Comparison of ENCODE assay signal across 13 cellular contexts in the genomic region with DNA sequence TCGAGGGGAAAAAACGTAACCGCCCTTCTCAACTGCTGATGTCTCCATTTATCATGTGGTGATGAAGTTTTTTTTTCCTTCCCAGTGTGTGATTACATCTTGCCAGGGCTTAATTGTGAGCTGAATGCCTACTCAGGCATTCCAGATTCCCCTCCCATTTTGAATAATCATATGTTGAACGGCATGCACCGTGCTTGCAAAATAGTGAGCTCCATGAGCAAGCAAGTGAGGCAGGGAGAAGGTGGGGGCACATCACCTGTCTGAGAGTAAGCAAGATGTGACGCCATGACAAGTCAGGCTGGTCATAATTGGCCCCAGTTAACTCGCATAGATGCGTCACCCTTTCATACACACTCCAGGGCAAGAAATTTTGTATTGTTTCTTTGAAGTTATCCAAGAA. TPM values are rescaled to one million over a fixed set of nuclear protein-coding genes. Genes with fewer than 3 reads are reported as not detected.
DNase-seq lines count a peak whose midpoint lies in the region; ATAC-seq, FAIRE-seq and TF ChIP-seq lines count a peak whose summit lies in the region.
"Had no signal": no experiment of that assay in that cellular context is flagged by ENCODE, and none has a peak within 500 bp of the region (broad histone marks: within the 10 kb centered on the region; RNA-seq: fewer than 3 reads in every experiment).

No MANE protein-coding gene starts in this region.

- RAD21 ChIA-PET in GM12878 (lab: Charles Lee; ENCODE audit: unreplicated experiment) = interaction anchor here (1.1 to 2.4 kb wide), 7 partner anchors 19 to 171 kb away, joined by 3 to 16 read pairs (median 4); partner anchors contain the start of genes ACO2, DESI1, PHF5A and TEF

- H3K4me2 ChIP-seq in GM23248 (ENCODE audit: unreplicated experiment) = peak overlapping the region; percentile 56
- no peak overlapping the region; the same call in 1 of the 2 replicates for H3K4me2 ChIP-seq in GM12878 (ENCODE audit: control insufficient read depth, insufficient read depth)

- 38 to 39% methylated on average over 8 of the region's 8 CpGs for WGBS in GM23248 (ENCODE audit: low coverage in 1 of 2, low lambda C conversion rate in 2 of 2, missing lambda C conversion rate in 2 of 2), 2 experiments
- WGBS in GM12878 (ENCODE audit: insufficient coverage, insufficient replicate concordance, low lambda C conversion rate, missing lambda C conversion rate) = 44% methylated on average over 8 of the region's 8 CpGs

- H3K27ac ChIP-seq in ACC112 (ENCODE audit: low read depth, low read length) (0 out of 2 replicates have a peak overlapping the region, but pooled peaks have one; percentile 39), GM23248 (no peak overlapping the region), GM12878 (ENCODE audit: control insufficient read depth, insufficient read depth) (no peak overlapping the region)

- intact Hi-C loops in GM12878 (cut with micrococcal nuclease; ENCODE audit: unreplicated experiment) = loop anchor here (5.0 kb wide), 1 partner anchor 53 kb away; no protein-coding TSS in a partner anchor

- CTCF ChIA-PET in GM12878 (lab: Yijun Ruan, JAX) = interaction anchor here (0.6 to 2.4 kb wide), 8 partner anchors 13 to 86 kb away, joined by 3 to 9 read pairs (median 4); partner anchors contain the start of genes ACO2 and PHF5A

- H4K20me1 ChIP-seq in GM23248 (ENCODE audit: insufficient read depth) (no peaks in the 10 kb centered on the region), GM12878 (ENCODE audit: control insufficient read depth, insufficient read depth) (no peaks in the 10 kb centered on the region)

- H3K4me3 ChIP-seq in ACC112 (ENCODE audit: low read depth, low read length) (peak overlapping the region; percentile 93), GM23248 (no peak overlapping the region), GM12878 (no peak overlapping the region; the same call in 1 of the 2 replicates), mucosa of stomach (ENCODE audit: low read length) (peak overlapping the region; percentile 23)
- H3K4me3 ChIP-seq: lung, thyroid gland had no signal

- no TSS peak for BruUV-seq in GM12878 (replicated peaks; lab: Mats Ljungman, UMichigan)

- TF ChIP-seq EP300 in GM12878 (IDR thresholded peaks at IDR 0.05; ENCODE audit: borderline replicate concordance in 1 of 2, control insufficient read depth in 1 of 2, low read depth in 2 of 2, low read length in 2 of 2) = no peak

- H3K9me3 ChIP-seq in GM23248 (ENCODE audit: low read depth) = no peaks in the 10 kb centered on the region
- no peaks in the 10 kb centered on the region for H3K9me3 ChIP-seq in GM12878 (replicated peaks; ENCODE audit: control insufficient read depth, insufficient read depth, low read length)
- no peaks in the 10 kb centered on the region for H3K9me3 ChIP-seq in mucosa of stomach (ENCODE audit: control insufficient read depth, low read length)
- H3K9me3 ChIP-seq: thyroid gland had no signal

- H3K79me2 ChIP-seq in ACC112 (ENCODE audit: control insufficient read depth, insufficient read depth, low read length, unreplicated experiment) = peaks cover 27% of the 10 kb centered on the region
- H3K79me2 ChIP-seq in GM23248 (ENCODE audit: insufficient read depth) = peaks cover 23% of the 10 kb centered on the region
- H3K79me2 ChIP-seq in GM12878 (ENCODE audit: control insufficient read depth, insufficient read depth, low read length) = peaks cover 36% of the 10 kb centered on the region

- H3K36me3 ChIP-seq in ACC112 (ENCODE audit: insufficient read depth, low read length) (no peaks in the 10 kb centered on the region), GM23248 (ENCODE audit: low read depth) (no peaks in the 10 kb centered on the region), GM12878 (ENCODE audit: control insufficient read depth in 2 of 2, insufficient read depth in 2 of 2, low read length in 1 of 2) (no peaks in the 10 kb centered on the region), mucosa of stomach (ENCODE audit: control insufficient read depth, insufficient read depth, low read length) (no peaks in the 10 kb centered on the region)
- H3K36me3 ChIP-seq: thyroid gland had no signal

- peak; percentile 32 for DNase-seq in GM23248
- DNase-seq in GM12878 (ENCODE audit: low read depth, low spot score) = no peak
- DNase-seq in COR-L47 (lab: John Stamatoyannopoulos, UW) = no peak
- DNase-seq in DMS114 treated with DMSO at 0.1 percent for 48 hours (lab: John Stamatoyannopoulos, UW; ENCODE audit: unreplicated experiment) = no peak
- no peak for DNase-seq in midbrain (lab: John Stamatoyannopoulos, UW)
- no peak for DNase-seq in SW480 (ENCODE audit: low spot score)
- DNase-seq: activated CD4-positive, alpha-beta T cell treated with anti-CD3 and anti-CD28 coated beads, Interleukin-2, amount 10 ng/mL, durations not matched to agents 7 days and 5 days; amygdala; DMS 273 treated with DMSO at 0.1 percent for 48 hours; thyroid gland had no signal

- no peak for ATAC-seq in GM12878

- H3K9ac ChIP-seq in GM23248 = no peak overlapping the region
- no peak overlapping the region for H3K9ac ChIP-seq in GM12878 (ENCODE audit: control insufficient read depth, insufficient read depth, low read length)
- peak overlapping the region; percentile 30 for H3K9ac ChIP-seq in mucosa of stomach (ENCODE audit: low read length)

- H3F3A ChIP-seq in GM23248 (ENCODE audit: insufficient read depth) = peaks cover 25% of the 10 kb centered on the region

- TF ChIP-seq POLR2A in GM12878 (IDR thresholded peaks at IDR 0.05; ENCODE audit: low read depth, low read length) = no peak

- in situ Hi-C loops in GM23248 (cut with MboI) (no loop called here), GM12878 (cut with MboI) (no loop called here)

- SMC1A ChIA-PET in GM12878 (lab: Charles Lee; ENCODE audit: uncharacterized antibody, unreplicated experiment) = interaction anchor here (0.6 to 3.2 kb wide), 10 partner anchors 19 to 169 kb away, joined by 3 to 18 read pairs (median 3); partner anchors contain the start of genes ACO2 and PHF5A

- no peak for FAIRE-seq in GM12878 (lab: Jason Lieb, UNC)

- no peaks in the 10 kb centered on the region for H3K9me2 ChIP-seq in GM23248 (ENCODE audit: insufficient read depth)

- H2AFZ ChIP-seq in ACC112 (ENCODE audit: low read length, unreplicated experiment) = peak overlapping the region; percentile 94
- H2AFZ ChIP-seq in GM23248 = peak overlapping the region; percentile 97
- peak overlapping the region; percentile 16; the same call in 1 of the 2 replicates for H2AFZ ChIP-seq in GM12878 (ENCODE audit: control insufficient read depth, low read depth, low read length)

- H3K4me1 ChIP-seq in ACC112 (ENCODE audit: control insufficient read depth, insufficient read depth, low read length, unreplicated experiment) (peaks cover 4% of the 10 kb centered on the region), GM23248 (ENCODE audit: insufficient read depth) (0 out of 2 replicates have a peak, but pooled peaks cover 3% of the 10 kb centered on the region), GM12878 (ENCODE audit: control insufficient read depth, insufficient read depth, low read length) (no peaks in the 10 kb centered on the region), mucosa of stomach (ENCODE audit: control insufficient read depth, insufficient read depth, low read length) (peaks cover 9% of the 10 kb centered on the region)

- TF ChIP-seq CTCF in GM12878 (IDR thresholded peaks at IDR 0.05 in 2 of 3, conservative IDR thresholded peaks at IDR 0.05 in 1 of 3; ENCODE audit: control insufficient read depth in 2 of 3, extremely low read depth in 1 of 3, insufficient read depth in 1 of 3, low read depth in 3 of 3, low read length in 3 of 3) = no peak

- no peaks in the 10 kb centered on the region for H3K27me3 ChIP-seq in ACC112 (ENCODE audit: insufficient read depth, low read length)
- H3K27me3 ChIP-seq in GM23248 (replicated peaks; ENCODE audit: insufficient read depth) = no peaks in the 10 kb centered on the region
- H3K27me3 ChIP-seq in GM12878 (replicated peaks in 1 of 2; ENCODE audit: control insufficient read depth in 2 of 2, insufficient read depth in 2 of 2, low read length in 1 of 2) = no peaks in the 10 kb centered on the region
- H3K27me3 ChIP-seq in mucosa of stomach (ENCODE audit: control insufficient read depth, insufficient read depth, low read length) = no peaks in the 10 kb centered on the region
- H3K27me3 ChIP-seq: thyroid gland had no signal

- TF ChIP-seq RAD21 in GM12878 (IDR thresholded peaks at IDR 0.05; ENCODE audit: insufficient read depth, low read depth, low read length) = no peak

- POLR2A ChIA-PET in GM12878 (lab: Charles Lee) = interaction anchor here (0.8 to 6.3 kb wide), 10 partner anchors 11 to 163 kb away, joined by 3 to 122 read pairs (median 6); partner anchors contain the start of genes ACO2, PHF5A and TEF

RNA-seq across cellular contexts. Expression of gene TOB2, which starts 2.7 kb away (rescaled TPM):
- total RNA-seq in GM23248 (2014; rRNA removed; shearing (Covaris generic)) = 29.0 and 35.7 TPM in 2 replicates
- polyA plus RNA-seq in GM23248 (2016; fragmentation: Nextera tagmentation; extraction: Ambion mirVana) = 29.6 and 31.1 TPM in 2 replicates
- 15.1 and 15.4 TPM in 2 replicates for total RNA-seq in GM12878 (2013; cell fraction: nucleolus; rRNA removed)
- total RNA-seq in GM12878 (2014; rRNA removed) = 15.9 and 18.2 TPM in 2 replicates
- 10.7 and 12.2 TPM in 2 replicates for total RNA-seq in GM12878 (2014; rRNA removed; fragmentation: Illumina TruSeq; extraction: Trizol)
- 30.6 and 32.0 TPM in 2 replicates for total RNA-seq in GM12878 (2021)
- polyA plus RNA-seq in GM12878 (2011; ENCODE audit: low read depth) = 6.7 TPM
- polyA plus RNA-seq in GM12878 (2011; rRNA removed) = 4.4 and 10.3 TPM in 2 replicates
- polyA plus RNA-seq in GM12878 (2011; cell fraction: cytosol; rRNA removed) = 11.9 and 14.1 TPM in 2 replicates
- 10.6 and 15.2 TPM in 2 replicates for polyA plus RNA-seq in GM12878 (2011; cell fraction: nucleus; rRNA removed)
- polyA plus RNA-seq in GM12878 (2012) = 13.7 and 17.0 TPM in 2 replicates
- 11.0 and 17.6 TPM in 2 replicates for polyA plus RNA-seq in GM12878 (2014; fragmentation: Illumina TruSeq; extraction: Trizol)
- polyA plus RNA-seq in GM12878 (2014; fragmentation: Nextera tagmentation; extraction: Ambion mirVana) = 10 to 100 TPM in 1 of 2 experiments, 1 to 10 TPM in 1; 4.5 to 11.1 TPM
- polyA plus RNA-seq in GM12878 (2014; rRNA removed) = 12.7 and 16.9 TPM in 2 replicates
- polyA plus RNA-seq in GM12878 (2016; fragmentation: Nextera tagmentation; extraction: Ambion mirVana) = 10 to 100 TPM; 19.4 to 19.6 TPM
- polyA minus RNA-seq in GM12878 (2011; rRNA and poly(A)+ RNA removed) = 9.7 and 11.9 TPM in 2 replicates
- 8.4 and 10.3 TPM in 2 replicates for polyA minus RNA-seq in GM12878 (2011; cell fraction: cytosol; rRNA and poly(A)+ RNA removed)
- 3.5 and 5.8 TPM in 2 replicates for polyA minus RNA-seq in GM12878 (2011; cell fraction: nucleus; rRNA and poly(A)+ RNA removed)

RNA-seq across cellular contexts. Expression of gene PHF5A, which starts 19.2 kb away (rescaled TPM):
- total RNA-seq in GM23248 (2014; rRNA removed; shearing (Covaris generic)) = 41.9 and 53.4 TPM in 2 replicates
- polyA plus RNA-seq in GM23248 (2016; fragmentation: Nextera tagmentation; extraction: Ambion mirVana) = 13.1 and 13.7 TPM in 2 replicates
- total RNA-seq in GM12878 (2013; cell fraction: nucleolus; rRNA removed) = 6.6 and 7.7 TPM in 2 replicates
- 81.4 and 99.9 TPM in 2 replicates for total RNA-seq in GM12878 (2014; rRNA removed)
- 85.5 and 86.8 TPM in 2 replicates for total RNA-seq in GM12878 (2014; rRNA removed; fragmentation: Illumina TruSeq; extraction: Trizol)
- total RNA-seq in GM12878 (2021) = 64.2 and 64.8 TPM in 2 replicates
- 38.8 TPM for polyA plus RNA-seq in GM12878 (2011; ENCODE audit: low read depth)
- polyA plus RNA-seq in GM12878 (2011; rRNA removed) = 96.7 and 99.4 TPM in 2 replicates
- 63.8 and 68.0 TPM in 2 replicates for polyA plus RNA-seq in GM12878 (2011; cell fraction: cytosol; rRNA removed)
- 36.7 and 44.3 TPM in 2 replicates for polyA plus RNA-seq in GM12878 (2011; cell fraction: nucleus; rRNA removed)
- polyA plus RNA-seq in GM12878 (2012) = 30.5 and 37.3 TPM in 2 replicates
- 91.7 and 101 TPM in 2 replicates for polyA plus RNA-seq in GM12878 (2014; fragmentation: Illumina TruSeq; extraction: Trizol)
- polyA plus RNA-seq in GM12878 (2014; fragmentation: Nextera tagmentation; extraction: Ambion mirVana) = 10 to 100 TPM; 40.5 to 77.0 TPM
- polyA plus RNA-seq in GM12878 (2014; rRNA removed) = 97.6 and 115 TPM in 2 replicates
- 10 to 100 TPM; 51.5 to 52.4 TPM for polyA plus RNA-seq in GM12878 (2016; fragmentation: Nextera tagmentation; extraction: Ambion mirVana)
- polyA minus RNA-seq in GM12878 (2011; rRNA and poly(A)+ RNA removed) = 34.6 and 35.7 TPM in 2 replicates
- polyA minus RNA-seq in GM12878 (2011; cell fraction: cytosol; rRNA and poly(A)+ RNA removed) = 8.1 and 11.6 TPM in 2 replicates
- 5.0 and 11.9 TPM in 2 replicates for polyA minus RNA-seq in GM12878 (2011; cell fraction: nucleus; rRNA and poly(A)+ RNA removed)

RNA-seq across cellular contexts. Expression of gene ACO2, which starts 19.6 kb away (rescaled TPM):
- total RNA-seq in GM23248 (2014; rRNA removed; shearing (Covaris generic)) = 41.5 and 60.4 TPM in 2 replicates
- 68.1 and 68.7 TPM in 2 replicates for polyA plus RNA-seq in GM23248 (2016; fragmentation: Nextera tagmentation; extraction: Ambion mirVana)
- 78.7 and 86.2 TPM in 2 replicates for total RNA-seq in GM12878 (2013; cell fraction: nucleolus; rRNA removed)
- total RNA-seq in GM12878 (2014; rRNA removed) = 115 and 132 TPM in 2 replicates
- 63.2 and 69.0 TPM in 2 replicates for total RNA-seq in GM12878 (2014; rRNA removed; fragmentation: Illumina TruSeq; extraction: Trizol)
- total RNA-seq in GM12878 (2021) = 127 and 133 TPM in 2 replicates
- 48.7 TPM for polyA plus RNA-seq in GM12878 (2011; ENCODE audit: low read depth)
- 16.1 and 22.4 TPM in 2 replicates for polyA plus RNA-seq in GM12878 (2011; rRNA removed)
- polyA plus RNA-seq in GM12878 (2011; cell fraction: cytosol; rRNA removed) = 60.6 and 64.3 TPM in 2 replicates
- 355 and 367 TPM in 2 replicates for polyA plus RNA-seq in GM12878 (2011; cell fraction: nucleus; rRNA removed)
- 71.7 and 92.0 TPM in 2 replicates for polyA plus RNA-seq in GM12878 (2012)
- polyA plus RNA-seq in GM12878 (2014; fragmentation: Illumina TruSeq; extraction: Trizol) = 41.6 and 102 TPM in 2 replicates
- polyA plus RNA-seq in GM12878 (2014; fragmentation: Nextera tagmentation; extraction: Ambion mirVana) = 10 to 100 TPM; 21.4 to 22.3 TPM
- 74.8 and 83.8 TPM in 2 replicates for polyA plus RNA-seq in GM12878 (2014; rRNA removed)
- 100 to 1,000 TPM; 211 to 214 TPM for polyA plus RNA-seq in GM12878 (2016; fragmentation: Nextera tagmentation; extraction: Ambion mirVana)
- 23.3 and 35.4 TPM in 2 replicates for polyA minus RNA-seq in GM12878 (2011; rRNA and poly(A)+ RNA removed)
- 26.1 and 33.6 TPM in 2 replicates for polyA minus RNA-seq in GM12878 (2011; cell fraction: cytosol; rRNA and poly(A)+ RNA removed)
- 42.7 and 65.6 TPM in 2 replicates for polyA minus RNA-seq in GM12878 (2011; cell fraction: nucleus; rRNA and poly(A)+ RNA removed)

Comparison
In these comparisons a context has a peak if more than half of its experiments do, and no peak if none do; other contexts are left out.
1. H2AFZ ChIP-seq: peak in every context shown above with its lines; median percentile 97 in GM23248; 94 in ACC112; 16 in GM12878.
2. H3K4me3 ChIP-seq: peak in ACC112 (single experiment) and mucosa of stomach (single experiment); none in GM23248 (single experiment) and GM12878 (single experiment).